In genomic region chr6:107820571-107821261, GRCh38 we compare ENCODE assay signal across 8 cellular contexts. TPM values are rescaled to one million over a fixed set of nuclear protein-coding genes. Genes with fewer than 3 reads are reported as not detected.
A peak's percentile ranks its signal among the peaks of the same experiment; 100 is the strongest.
DNase-seq lines count a peak whose midpoint lies in the region; ATAC-seq, FAIRE-seq and TF ChIP-seq lines count a peak whose summit lies in the region.

No MANE protein-coding gene starts in this region.

- in situ Hi-C loops in HepG2 (cut with HindIII; ENCODE audit: extremely low pct_ligation_motif_present, low pct_unique_long_range_greater_than_20kb), result no loop called here

- H3K27me3 ChIP-seq in HepG2 (ENCODE audit: control insufficient read depth in 1 of 2, insufficient read depth in 2 of 2, low read length in 2 of 2), result peaks cover 3 to 55% of the 10 kb centered on the region in 2 experiments

- H2AFZ ChIP-seq in HepG2 (ENCODE audit: low read length), result no peak overlapping the region

- no peak for TF ChIP-seq EP300 in HepG2 (IDR thresholded peaks at IDR 0.05; ENCODE audit: low read depth in 2 of 2, low read length in 2 of 2)
- no peak for TF ChIP-seq EP300 in HepG2 (CRISPR knock-in tag; IDR thresholded peaks at IDR 0.05; ENCODE audit: borderline replicate concordance)

- H3K4me2 ChIP-seq in HepG2 (ENCODE audit: low read depth, low read length), result peak overlapping the region; percentile 32; the same call in 1 of the 2 replicates

- no TSS peak for BruUV-seq in HepG2 (replicated peaks; lab: Mats Ljungman, UMichigan)

- H3K79me2 ChIP-seq in HepG2 (ENCODE audit: insufficient read depth, low read length), result no peaks in the 10 kb centered on the region

- no peak for FAIRE-seq in HepG2 (lab: Jason Lieb, UNC)
- no peak for FAIRE-seq in GM12891 (lab: Jason Lieb, UNC)

- no peak for TF ChIP-seq RAD21 in HepG2 (CRISPR knock-in tag; IDR thresholded peaks at IDR 0.05)

- POLR2A ChIA-PET in HEK293 (lab: Yijun Ruan, JAX) (no interaction called here), HepG2 (lab: Yijun Ruan, JAX) (no interaction called here)

- H3K36me3 ChIP-seq in HEK293 (ENCODE audit: control insufficient read depth in 2 of 2, insufficient read depth in 1 of 2, low read length in 2 of 2) (no peaks in the 10 kb centered on the region), HepG2 (replicated peaks in 1 of 2; ENCODE audit: control insufficient read depth in 1 of 2, insufficient read depth in 2 of 2, low read length in 2 of 2) (no peaks in the 10 kb centered on the region)

- peak overlapping the region; percentile 32 for H3K27ac ChIP-seq in HEK293 (ENCODE audit: extremely low read depth, low read depth, low read length)
- no peak overlapping the region for H3K27ac ChIP-seq in HepG2 (ENCODE audit: extremely low read length, insufficient read depth, low read length)

- TF ChIP-seq POLR2A in HepG2 (IDR thresholded peaks at IDR 0.05; ENCODE audit: insufficient read depth in 1 of 2, low read depth in 2 of 2, low read length in 2 of 2) (no peak), GM12891 (IDR thresholded peaks at IDR 0.05; ENCODE audit: low read depth, low read length) (no peak)

- no peaks in the 10 kb centered on the region for H3K27me3 Mint-ChIP-seq in stimulated activated naive CD8-positive, alpha-beta T cell treated with anti-CD3 and anti-CD28 coated beads, Interleukin-15, Interleukin-2, amounts not matched to agents 100 ng/mL and 50 ng/mL, for 24 hours

- peaks cover 95% of the 10 kb centered on the region for H3K4me1 Mint-ChIP-seq in stimulated activated naive CD8-positive, alpha-beta T cell treated with anti-CD3 and anti-CD28 coated beads, Interleukin-15, Interleukin-2, amounts not matched to agents 100 ng/mL and 50 ng/mL, for 24 hours (ENCODE audit: low read depth)

- CTCF ChIA-PET in HEK293 (lab: Yijun Ruan, JAX) (interaction anchor here (0.6 to 5.1 kb wide), 3 partner anchors 11 to 1268 kb away, joined by 3 to 31 read pairs (median 3); no protein-coding TSS in a partner anchor), HepG2 (lab: Yijun Ruan, JAX; ENCODE audit: low intra/inter-chr PET ratio, low total read pairs) (no interaction called here)

- H3K4me3 ChIP-seq in HEK293 (ENCODE audit: low read depth, low read length) (peak overlapping the region; percentile 0; the same call in 1 of the 2 replicates), HepG2 (replicated peaks in 1 of 3; ENCODE audit: insufficient read depth in 1 of 3, low read depth in 2 of 3, low read length in 3 of 3) (peak overlapping the region in 1 of 3 experiments; percentile 14; a peak in 3 of 6 replicates)

- H3K9me3 Mint-ChIP-seq in stimulated activated naive CD8-positive, alpha-beta T cell treated with anti-CD3 and anti-CD28 coated beads, Interleukin-15, Interleukin-2, amounts not matched to agents 100 ng/mL and 50 ng/mL, for 24 hours, result no peaks in the 10 kb centered on the region

- intact Hi-C loops in HepG2 (cut with micrococcal nuclease; ENCODE audit: unreplicated experiment), result no loop called here

- H3K27ac Mint-ChIP-seq in stimulated activated naive CD8-positive, alpha-beta T cell treated with anti-CD3 and anti-CD28 coated beads, Interleukin-15, Interleukin-2, amounts not matched to agents 100 ng/mL and 50 ng/mL, for 24 hours, result peak overlapping the region; percentile 99

- no peaks in the 10 kb centered on the region for H3K9me3 ChIP-seq in HEK293 (ENCODE audit: control insufficient read depth, insufficient read depth, low read depth, low read length)
- H3K9me3 ChIP-seq in HepG2 (ENCODE audit: low read length), result no peaks in the 10 kb centered on the region

- WGBS in HepG2 (ENCODE audit: low lambda C conversion rate), result 10% methylated on average over 14 of the region's 14 CpGs

- ATAC-seq in HepG2, result no peak
- ATAC-seq in GM18858 (IDR thresholded peaks at IDR 0.05; ENCODE audit: unreplicated experiment), result no peak

- H3K4me1 ChIP-seq in HEK293 (ENCODE audit: control insufficient read depth, insufficient read depth, low read length) (peaks cover 11% of the 10 kb centered on the region), HepG2 (ENCODE audit: insufficient read depth, low read length) (peaks cover 75% of the 10 kb centered on the region)

- peak overlapping the region; percentile 92 for H3K4me3 Mint-ChIP-seq in stimulated activated naive CD8-positive, alpha-beta T cell treated with anti-CD3 and anti-CD28 coated beads, Interleukin-15, Interleukin-2, amounts not matched to agents 100 ng/mL and 50 ng/mL, for 24 hours

- H4K20me1 ChIP-seq in HepG2 (ENCODE audit: insufficient read depth, low read length), result no peaks in the 10 kb centered on the region

- DNase-seq in NOMO-1 treated with dmso at 0.1 percent for 144 hours (lab: John Stamatoyannopoulos, UW; ENCODE audit: unreplicated experiment) (peak; percentile 58), astrocyte of the hippocampus (ENCODE audit: low read depth, low spot score) (peak; percentile 68), HepG2 (ENCODE audit: low spot score) (no peak), GM12891 (ENCODE audit: insufficient read length, low spot score) (no peak), GF-D8 (lab: John Stamatoyannopoulos, UW) (no peak)

- no peaks in the 10 kb centered on the region for H3K36me3 Mint-ChIP-seq in stimulated activated naive CD8-positive, alpha-beta T cell treated with anti-CD3 and anti-CD28 coated beads, Interleukin-15, Interleukin-2, amounts not matched to agents 100 ng/mL and 50 ng/mL, for 24 hours (ENCODE audit: low read depth)

- H3K9ac ChIP-seq in HepG2 (ENCODE audit: insufficient read depth, low read depth, low read length), result no peak overlapping the region

- TF ChIP-seq CTCF in HEK293 (tag by site-specific recombination; IDR thresholded peaks at IDR 0.05) (no peak), HepG2 (CRISPR knock-in tag; IDR thresholded peaks at IDR 0.05) (no peak)

TF ChIP-seq in HepG2, 621 proteins besides CTCF, POLR2A, EP300 and RAD21:
- TF ChIP-seq ELF3 (CRISPR knock-in tag; IDR thresholded peaks at IDR 0.05), result no peak

TF ChIP-seq in GM12891, 5 proteins besides CTCF, POLR2A, EP300 and RAD21:
- TF ChIP-seq POU2F2 (IDR thresholded peaks at IDR 0.05; ENCODE audit: low read depth, low read length), result no peak
- TF ChIP-seq POLR2AphosphoS5 (IDR thresholded peaks at IDR 0.05; ENCODE audit: low read depth, low read length), result no peak
- no peak for TF ChIP-seq PAX5 (IDR thresholded peaks at IDR 0.05; ENCODE audit: insufficient read depth, low read length, severe bottlenecking)
- no peak for TF ChIP-seq TAF1 (IDR thresholded peaks at IDR 0.05; ENCODE audit: low read depth, low read length)
- TF ChIP-seq SPI1 (IDR thresholded peaks at IDR 0.05; ENCODE audit: low read depth, low read length), result no peak

RNA-seq across cellular contexts. Expression of gene SCML4, which starts 3.4 kb away (rescaled TPM):
- total RNA-seq in HepG2 (2016; rRNA removed; fragmentation: Illumina TruSeq; extraction: Trizol), result not detected in 2 replicates
- not detected in 2 replicates for total RNA-seq in HepG2 (2016; cell fraction: cytosol; rRNA removed; fragmentation: Illumina TruSeq; extraction: Trizol; ENCODE audit: low read depth)
- total RNA-seq in HepG2 (2016; cell fraction: insoluble cytoplasmic fraction; rRNA removed; fragmentation: Illumina TruSeq; extraction: Trizol), result not detected in 2 replicates
- not detected in 2 replicates for total RNA-seq in HepG2 (2016; cell fraction: membrane; rRNA removed; fragmentation: Illumina TruSeq; extraction: Trizol)
- not detected in 2 replicates for total RNA-seq in HepG2 (2016; cell fraction: nucleus; rRNA removed; fragmentation: Illumina TruSeq; extraction: Trizol)
- 0.05 TPM in 1 of 2 replicates, not detected in the other for polyA plus RNA-seq in HepG2 (2011; rRNA removed)
- 0.04 TPM in 1 of 2 replicates, not detected in the other for polyA plus RNA-seq in HepG2 (2011; cell fraction: cytosol; rRNA removed)
- 0.05 and 0.11 TPM in 2 replicates for polyA plus RNA-seq in HepG2 (2011; cell fraction: nucleus; rRNA removed)
- 0.89 TPM in 1 of 2 replicates, not detected in the other for polyA plus RNA-seq in HepG2 (2012)
- not detected in 2 replicates for polyA plus RNA-seq in HepG2 (2016; cell fraction: cytosol; fragmentation: Illumina TruSeq; extraction: Trizol; ENCODE audit: low read depth)
- not detected in 2 replicates for polyA plus RNA-seq in HepG2 (2016; cell fraction: insoluble cytoplasmic fraction; fragmentation: Illumina TruSeq; extraction: Trizol; ENCODE audit: low read depth)
- not detected in 2 replicates for polyA plus RNA-seq in HepG2 (2016; cell fraction: membrane; fragmentation: Illumina TruSeq; extraction: Trizol; ENCODE audit: low read depth)
- not detected in 2 replicates for polyA plus RNA-seq in HepG2 (2016; cell fraction: nucleus; fragmentation: Illumina TruSeq; extraction: Trizol; ENCODE audit: insufficient read depth, low read depth)
- not detected in 2 replicates for polyA minus RNA-seq in HepG2 (2011; rRNA and poly(A)+ RNA removed; ENCODE audit: low replicate concordance)
- not detected in 2 replicates for polyA minus RNA-seq in HepG2 (2011; cell fraction: cytosol; rRNA and poly(A)+ RNA removed)
- 0.13 and 0.37 TPM in 2 replicates for polyA minus RNA-seq in HepG2 (2011; cell fraction: nucleus; rRNA and poly(A)+ RNA removed)
- 0.10 TPM for polyA plus RNA-seq in GM12891 (2012; ENCODE audit: low read depth, missing spikeins)

Comparison
In these comparisons a context has a peak if more than half of its experiments do, and no peak if none do; other contexts are left out.
1. DNase-seq: peak in NOMO-1 treated with dmso at 0.1 percent for 144 hours (single experiment) and astrocyte of the hippocampus (single experiment); none in HepG2 (single experiment), GM12891 (single experiment) and GF-D8 (single experiment).
2. Of the 63 proteins assayed by ChIP-seq in both HepG2 and HEK293: peak only in HepG2: none; only in HEK293: MZF1, PRDM10, PRDM4, ZBTB20, ZBTB44, ZBTB8A and 9 more; in both: none; in neither: 48.